2 cellular contexts compared by ENCODE assay signal in the genomic region with DNA sequence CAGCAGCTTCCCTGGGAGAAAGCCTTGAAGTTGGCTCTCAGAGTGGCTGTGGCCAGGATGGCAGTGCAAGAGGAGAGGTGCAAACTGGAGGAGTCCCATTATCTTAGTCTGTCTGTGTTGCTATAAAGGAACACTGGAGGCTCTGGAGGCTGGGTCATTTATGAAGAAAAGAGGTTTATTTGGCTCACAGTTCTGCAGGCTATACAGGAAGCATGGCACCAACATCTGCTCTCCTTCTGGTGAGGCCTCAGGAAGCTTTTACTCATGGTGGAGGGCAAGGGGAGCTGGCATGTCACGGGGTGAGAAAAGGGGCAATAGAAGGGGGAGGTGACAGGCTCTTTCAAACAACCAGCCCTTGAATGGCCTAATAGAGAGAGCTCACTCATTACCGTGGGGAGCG.
TF ChIP-seq lines count a peak whose summit lies in the region.

No MANE protein-coding gene starts in this region.

TF ChIP-seq in K562, 482 proteins besides CTCF, POLR2A, EP300 and RAD21 (continues in another document):
- no peak for TF ChIP-seq BHLHE40 (IDR thresholded peaks at IDR 0.05; ENCODE audit: low read length)
- peak; percentile 98 for TF ChIP-seq ZNF766 (CRISPR knock-in tag; conservative IDR thresholded peaks at IDR 0.05)
- TF ChIP-seq CBX3 (IDR thresholded peaks at IDR 0.05; ENCODE audit: borderline replicate concordance in 1 of 2, low read length in 2 of 2) = peak in 1 of 2 experiments; percentile 67; a peak in 2 of 3 replicates
- TF ChIP-seq, protein P1, sequence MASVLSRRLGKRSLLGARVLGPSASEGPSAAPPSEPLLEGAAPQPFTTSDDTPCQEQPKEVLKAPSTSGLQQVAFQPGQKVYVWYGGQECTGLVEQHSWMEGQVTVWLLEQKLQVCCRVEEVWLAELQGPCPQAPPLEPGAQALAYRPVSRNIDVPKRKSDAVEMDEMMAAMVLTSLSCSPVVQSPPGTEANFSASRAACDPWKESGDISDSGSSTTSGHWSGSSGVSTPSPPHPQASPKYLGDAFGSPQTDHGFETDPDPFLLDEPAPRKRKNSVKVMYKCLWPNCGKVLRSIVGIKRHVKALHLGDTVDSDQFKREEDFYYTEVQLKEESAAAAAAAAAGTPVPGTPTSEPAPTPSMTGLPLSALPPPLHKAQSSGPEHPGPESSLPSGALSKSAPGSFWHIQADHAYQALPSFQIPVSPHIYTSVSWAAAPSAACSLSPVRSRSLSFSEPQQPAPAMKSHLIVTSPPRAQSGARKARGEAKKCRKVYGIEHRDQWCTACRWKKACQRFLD (CRISPR knock-in tag; IDR thresholded peaks at IDR 0.05) = no peak
- no peak for TF ChIP-seq ESRRB (CRISPR knock-in tag; IDR thresholded peaks at IDR 0.05; ENCODE audit: borderline replicate concordance)
- TF ChIP-seq NCOA4 (IDR thresholded peaks at IDR 0.05; ENCODE audit: partially characterized antibody) = no peak
- no peak for TF ChIP-seq SMAD2 (IDR thresholded peaks at IDR 0.05; ENCODE audit: low read depth, low read length)
- TF ChIP-seq SREBF2 (CRISPR knock-in tag; IDR thresholded peaks at IDR 0.05) = no peak
- no peak for TF ChIP-seq ZNF253 (CRISPR knock-in tag; conservative IDR thresholded peaks at IDR 0.05)
- no peak for TF ChIP-seq HMGN3 (IDR thresholded peaks at IDR 0.05; ENCODE audit: borderline replicate concordance, extremely low read depth, insufficient read length, low read depth, low read length)
- TF ChIP-seq, protein P2, sequence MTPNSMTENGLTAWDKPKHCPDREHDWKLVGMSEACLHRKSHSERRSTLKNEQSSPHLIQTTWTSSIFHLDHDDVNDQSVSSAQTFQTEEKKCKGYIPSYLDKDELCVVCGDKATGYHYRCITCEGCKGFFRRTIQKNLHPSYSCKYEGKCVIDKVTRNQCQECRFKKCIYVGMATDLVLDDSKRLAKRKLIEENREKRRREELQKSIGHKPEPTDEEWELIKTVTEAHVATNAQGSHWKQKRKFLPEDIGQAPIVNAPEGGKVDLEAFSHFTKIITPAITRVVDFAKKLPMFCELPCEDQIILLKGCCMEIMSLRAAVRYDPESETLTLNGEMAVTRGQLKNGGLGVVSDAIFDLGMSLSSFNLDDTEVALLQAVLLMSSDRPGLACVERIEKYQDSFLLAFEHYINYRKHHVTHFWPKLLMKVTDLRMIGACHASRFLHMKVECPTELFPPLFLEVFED (CRISPR knock-in tag; conservative IDR thresholded peaks at IDR 0.05) = no peak
- no peak for TF ChIP-seq NFIC (IDR thresholded peaks at IDR 0.05)
- TF ChIP-seq SMAD4 (CRISPR knock-in tag; conservative IDR thresholded peaks at IDR 0.05) = no peak
- TF ChIP-seq HIVEP1 (CRISPR knock-in tag; IDR thresholded peaks at IDR 0.05) = no peak
- TF ChIP-seq SMAD1 (IDR thresholded peaks at IDR 0.05; ENCODE audit: low read depth, low read length, partially characterized antibody) = no peak
- TF ChIP-seq ZNF445 (CRISPR knock-in tag; IDR thresholded peaks at IDR 0.05; ENCODE audit: low read depth) = no peak
- no peak for TF ChIP-seq YY1 (IDR thresholded peaks at IDR 0.05; ENCODE audit: borderline replicate concordance in 1 of 3, control insufficient read depth in 1 of 3, extremely low read depth in 1 of 3, insufficient read depth in 3 of 3, insufficient read length in 1 of 3, insufficient replicate concordance in 2 of 3, low read depth in 1 of 3, low read length in 2 of 3)
- TF ChIP-seq TRIM28 (IDR thresholded peaks at IDR 0.05) = peak; percentile 39; the same call in 1 of the 2 replicates
- TF ChIP-seq, protein P3, sequence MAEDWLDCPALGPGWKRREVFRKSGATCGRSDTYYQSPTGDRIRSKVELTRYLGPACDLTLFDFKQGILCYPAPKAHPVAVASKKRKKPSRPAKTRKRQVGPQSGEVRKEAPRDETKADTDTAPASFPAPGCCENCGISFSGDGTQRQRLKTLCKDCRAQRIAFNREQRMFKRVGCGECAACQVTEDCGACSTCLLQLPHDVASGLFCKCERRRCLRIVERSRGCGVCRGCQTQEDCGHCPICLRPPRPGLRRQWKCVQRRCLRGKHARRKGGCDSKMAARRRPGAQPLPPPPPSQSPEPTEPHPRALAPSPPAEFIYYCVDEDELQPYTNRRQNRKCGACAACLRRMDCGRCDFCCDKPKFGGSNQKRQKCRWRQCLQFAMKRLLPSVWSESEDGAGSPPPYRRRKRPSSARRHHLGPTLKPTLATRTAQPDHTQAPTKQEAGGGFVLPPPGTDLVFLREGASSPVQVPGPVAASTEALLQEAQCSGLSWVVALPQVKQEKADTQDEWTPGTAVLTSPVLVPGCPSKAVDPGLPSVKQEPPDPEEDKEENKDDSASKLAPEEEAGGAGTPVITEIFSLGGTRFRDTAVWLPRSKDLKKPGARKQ (CRISPR knock-in tag; IDR thresholded peaks at IDR 0.05) = no peak
- TF ChIP-seq, protein P4, sequence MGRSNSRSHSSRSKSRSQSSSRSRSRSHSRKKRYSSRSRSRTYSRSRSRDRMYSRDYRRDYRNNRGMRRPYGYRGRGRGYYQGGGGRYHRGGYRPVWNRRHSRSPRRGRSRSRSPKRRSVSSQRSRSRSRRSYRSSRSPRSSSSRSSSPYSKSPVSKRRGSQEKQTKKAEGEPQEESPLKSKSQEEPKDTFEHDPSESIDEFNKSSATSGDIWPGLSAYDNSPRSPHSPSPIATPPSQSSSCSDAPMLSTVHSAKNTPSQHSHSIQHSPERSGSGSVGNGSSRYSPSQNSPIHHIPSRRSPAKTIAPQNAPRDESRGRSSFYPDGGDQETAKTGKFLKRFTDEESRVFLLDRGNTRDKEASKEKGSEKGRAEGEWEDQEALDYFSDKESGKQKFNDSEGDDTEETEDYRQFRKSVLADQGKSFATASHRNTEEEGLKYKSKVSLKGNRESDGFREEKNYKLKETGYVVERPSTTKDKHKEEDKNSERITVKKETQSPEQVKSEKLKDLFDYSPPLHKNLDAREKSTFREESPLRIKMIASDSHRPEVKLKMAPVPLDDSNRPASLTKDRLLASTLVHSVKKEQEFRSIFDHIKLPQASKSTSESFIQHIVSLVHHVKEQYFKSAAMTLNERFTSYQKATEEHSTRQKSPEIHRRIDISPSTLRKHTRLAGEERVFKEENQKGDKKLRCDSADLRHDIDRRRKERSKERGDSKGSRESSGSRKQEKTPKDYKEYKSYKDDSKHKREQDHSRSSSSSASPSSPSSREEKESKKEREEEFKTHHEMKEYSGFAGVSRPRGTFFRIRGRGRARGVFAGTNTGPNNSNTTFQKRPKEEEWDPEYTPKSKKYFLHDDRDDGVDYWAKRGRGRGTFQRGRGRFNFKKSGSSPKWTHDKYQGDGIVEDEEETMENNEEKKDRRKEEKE (IDR thresholded peaks at IDR 0.05; ENCODE audit: borderline replicate concordance in 1 of 2, control insufficient read depth in 1 of 2, low read depth in 2 of 2, low read length in 1 of 2) = no peak
- no peak for TF ChIP-seq ZFX (CRISPR knock-in tag; IDR thresholded peaks at IDR 0.05)
- TF ChIP-seq XRCC4 (IDR thresholded peaks at IDR 0.05; ENCODE audit: extremely low read depth, insufficient read depth, insufficient read length) = no peak
- TF ChIP-seq CREB1 (IDR thresholded peaks at IDR 0.05) = no peak
- no peak for TF ChIP-seq CREB1 (CRISPR knock-in tag; IDR thresholded peaks at IDR 0.05)
- no peak for TF ChIP-seq MYNN (IDR thresholded peaks at IDR 0.05)
- no peak for TF ChIP-seq MYNN (CRISPR knock-in tag; IDR thresholded peaks at IDR 0.05)

TF ChIP-seq in HepG2, 621 proteins besides CTCF, POLR2A, EP300 and RAD21:
- TF ChIP-seq, protein P5, sequence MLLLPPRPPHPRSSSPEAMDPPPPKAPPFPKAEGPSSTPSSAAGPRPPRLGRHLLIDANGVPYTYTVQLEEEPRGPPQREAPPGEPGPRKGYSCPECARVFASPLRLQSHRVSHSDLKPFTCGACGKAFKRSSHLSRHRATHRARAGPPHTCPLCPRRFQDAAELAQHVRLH (CRISPR knock-in tag; IDR thresholded peaks at IDR 0.05; ENCODE audit: borderline replicate concordance, low read depth) = no peak
- peak; percentile 47; the same call in 1 of the 2 replicates for TF ChIP-seq ZNF766 (CRISPR knock-in tag; IDR thresholded peaks at IDR 0.05; ENCODE audit: borderline replicate concordance)
- no peak for TF ChIP-seq AHR (CRISPR knock-in tag; IDR thresholded peaks at IDR 0.05)
